ENCODE assay signal across 8 cellular contexts in genomic region chr16:67562918-67563707, GRCh38. TPM values are rescaled to one million over a fixed set of nuclear protein-coding genes. Genes with fewer than 3 reads are reported as not detected.
DNase-seq lines count a peak whose midpoint lies in the region; ATAC-seq and TF ChIP-seq lines count a peak whose summit lies in the region.

No MANE protein-coding gene starts in this region.

- WGBS in heart right ventricle, 2 donors: 0 to 1% methylated on average over 73 to 89 of the region's 96 CpGs

- no peaks in the 10 kb centered on the region for H3K9me3 Mint-ChIP-seq in CD14-positive monocyte

- no peaks in the 10 kb centered on the region for H3K27me3 ChIP-seq in heart right ventricle

- DNase-seq in CD14-positive monocyte (ENCODE audit: low spot score) (no peak), SK-MEL-5 (ENCODE audit: low read depth, low spot score) (peak; percentile 40), heart right ventricle (peak; percentile 50 to 73), posterior vena cava (ENCODE audit: low spot score) (peak; percentile 91), amniotic stem cell (lab: John Stamatoyannopoulos, UW) (no peak)
- peak; percentile 21 for DNase-seq in activated naive CD8-positive, alpha-beta T cell treated with anti-CD3 and anti-CD28 coated beads, Interleukin-2, amount 50 U/mL, for 16 hours (ENCODE audit: low read depth, low spot score)

- H3K4me1 Mint-ChIP-seq in CD14-positive monocyte: peaks cover 38% of the 10 kb centered on the region

- H3K4me3 Mint-ChIP-seq in CD14-positive monocyte: peak overlapping the region; percentile 87 to 91

- H3K27me3 Mint-ChIP-seq in CD14-positive monocyte (ENCODE audit: low read depth in 3 of 3): peaks cover 0 to 2% (median 0%) of the 10 kb centered on the region in 3 donors

- H3K36me3 ChIP-seq in heart right ventricle: no peaks in the 10 kb centered on the region

- TF ChIP-seq CTCF in CD14-positive monocyte (IDR thresholded peaks at IDR 0.05): peak; percentile 38
- TF ChIP-seq CTCF in heart right ventricle (IDR thresholded peaks at IDR 0.05): peak in 7 of 9 donors; percentile 3 to 47 (median 29)

- in situ Hi-C loops in SK-MEL-5 (cut with HindIII; ENCODE audit: low pct_unique_long_range_greater_than_20kb, low sequenced_read_pairs): no loop called here

- intact Hi-C loops in CD14-positive monocyte (cut with micrococcal nuclease) (loop anchor here (2.0 to 10.0 kb wide), 8 partner anchors 16 to 329 kb away; partner anchors contain the start of genes ACD (in 1 of the 2), C16orf86 (in 1 of the 2), ENKD1 (in 1 of the 2) and FHOD1 (in 1 of the 2)), heart right ventricle (cut with DNase I) (loop anchor here in 9 of 10 donors (1.0 to 10.0 kb wide), 12 partner anchors 40 to 279 kb away; partner anchors contain the start of genes ACD (in 3 of the 9), C16orf86 (in 3 of the 9), ENKD1 (in 3 of the 9) and PARD6A (in 3 of the 9)), posterior vena cava (cut with DNase I) (loop anchor here (5.0 to 10.0 kb wide), 2 partner anchors 102 to 104 kb away; partner anchors contain the start of genes C16orf86 (in 2 of the 2), ENKD1 (in 2 of the 2), ACD (in 1 of the 2) and PARD6A (in 1 of the 2))

- H3K4me1 ChIP-seq in heart right ventricle: peaks cover 6 to 54% (median 36%) of the 10 kb centered on the region in 9 donors

- peak overlapping the region; percentile 99 to 100 (median 100) for H3K27ac ChIP-seq in heart right ventricle

- peaks cover 2 to 3% of the 10 kb centered on the region in 2 donors for H3K36me3 Mint-ChIP-seq in CD14-positive monocyte

- ATAC-seq in GM19025 (IDR thresholded peaks at IDR 0.05; ENCODE audit: low read depth, unreplicated experiment): peak; percentile 3
- ATAC-seq in HG03432 (IDR thresholded peaks at IDR 0.05; ENCODE audit: unreplicated experiment): peak; percentile 11
- peak; percentile 1 to 39 (median 6) for ATAC-seq in heart right ventricle

- H3K27ac Mint-ChIP-seq in CD14-positive monocyte: peak overlapping the region; percentile 83 to 95 (median 93)

- H3K9me3 ChIP-seq in heart right ventricle: no peaks in the 10 kb centered on the region

- H3K4me3 ChIP-seq in heart right ventricle: peak overlapping the region; percentile 95 to 100 (median 98)

RNA-seq across cellular contexts. Expression of gene CTCF, which starts 0.8 kb away (rescaled TPM):
- 10 to 100 TPM in 1 of 2 donors, 1 to 10 TPM in 1; 8.4 to 17.7 TPM for polyA plus RNA-seq in CD14-positive monocyte
- total RNA-seq in SK-MEL-5 (2014; rRNA removed; shearing (Covaris generic)): 25.9 and 26.4 TPM in 2 replicates
- polyA plus RNA-seq in SK-MEL-5 (2015; cell fraction: cytosol; rRNA removed): 31.7 and 39.3 TPM in 2 replicates
- 16.9 and 20.4 TPM in 2 replicates for polyA plus RNA-seq in SK-MEL-5 (2015; cell fraction: nucleus; rRNA removed)
- total RNA-seq in heart right ventricle: 10 to 100 TPM; 20.5 to 31.0 (median 24.8) TPM
- polyA plus RNA-seq in heart right ventricle: 10 to 100 TPM; 11.9 to 20.7 TPM
- 10 to 100 TPM; 27.6 to 27.8 TPM for total RNA-seq in posterior vena cava

RNA-seq across cellular contexts. Expression of gene RIPOR1, which starts 34.5 kb away (rescaled TPM):
- 10 to 100 TPM in 1 of 2 donors, 1 to 10 TPM in 1; 8.6 to 17.5 TPM for polyA plus RNA-seq in CD14-positive monocyte
- total RNA-seq in SK-MEL-5 (2014; rRNA removed; shearing (Covaris generic)): 3.6 and 9.4 TPM in 2 replicates
- polyA plus RNA-seq in SK-MEL-5 (2015; cell fraction: cytosol; rRNA removed): 20.5 and 26.5 TPM in 2 replicates
- polyA plus RNA-seq in SK-MEL-5 (2015; cell fraction: nucleus; rRNA removed): 39.2 and 54.5 TPM in 2 replicates
- total RNA-seq in heart right ventricle: 10 to 100 TPM; 45.9 to 86.1 (median 73.8) TPM
- 10 to 100 TPM; 40.0 to 66.9 TPM for polyA plus RNA-seq in heart right ventricle
- 100 to 1,000 TPM in 1 of 2 donors, 10 to 100 TPM in 1; 92.5 to 123 TPM for total RNA-seq in posterior vena cava

Comparison
In these comparisons a context has a peak if more than half of its experiments do, and no peak if none do; other contexts are left out.
1. DNase-seq: peak in SK-MEL-5 (single experiment), activated naive CD8-positive, alpha-beta T cell treated with anti-CD3 and anti-CD28 coated beads, Interleukin-2, amount 50 U/mL, for 16 hours (single experiment), heart right ventricle (2 of 2) and posterior vena cava (single experiment); none in CD14-positive monocyte (single experiment) and amniotic stem cell (single experiment).
2. Peak in every context shown above with its lines, with median percentiles within 50 percentile points of each other: ATAC-seq.